Comparison of ENCODE assay signal across 1 cellular context in the genomic region with DNA sequence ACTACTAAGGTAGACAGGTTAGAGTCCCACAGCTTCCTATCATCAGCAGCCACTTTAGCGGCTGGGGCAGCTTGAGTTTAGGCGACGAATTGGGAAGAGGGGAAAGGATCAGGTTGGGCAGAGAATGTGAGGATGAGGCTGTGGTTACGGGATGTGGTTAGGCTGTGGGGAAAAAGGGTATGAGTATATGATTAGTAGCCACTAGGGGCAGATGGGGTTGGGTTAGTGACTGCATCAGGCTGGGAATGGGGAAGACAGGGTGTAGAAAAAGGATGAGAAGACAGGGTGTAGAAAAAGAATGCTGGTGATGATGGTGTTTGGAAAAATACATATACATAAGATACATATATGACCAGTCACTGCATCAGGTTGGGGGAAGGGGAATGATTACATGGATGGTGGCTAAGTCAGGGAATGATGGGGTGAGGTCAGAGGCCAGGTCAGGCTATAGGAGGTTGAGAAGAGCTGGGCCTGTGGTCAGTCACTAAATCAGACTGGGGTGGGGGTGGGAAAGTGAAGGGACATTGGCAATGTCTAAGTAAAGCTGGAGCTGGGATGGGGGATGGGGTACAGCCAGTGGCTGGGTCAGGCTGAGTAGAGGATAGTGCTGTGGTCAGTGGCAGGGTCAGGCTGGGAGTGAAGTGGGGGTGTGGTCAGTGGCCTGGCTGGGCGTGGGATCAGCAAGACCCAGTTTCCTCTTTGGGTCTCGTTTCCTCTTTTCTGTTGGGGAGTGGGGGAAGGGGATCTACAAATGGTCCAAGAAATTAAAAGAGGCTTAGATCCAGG.
TF ChIP-seq lines count a peak whose summit lies in the region.

No MANE protein-coding gene starts in this region.

TF ChIP-seq in H1, 55 proteins besides CTCF, POLR2A, EP300 and RAD21:
- TF ChIP-seq TBP (IDR thresholded peaks at IDR 0.05; ENCODE audit: low read depth, low read length): 0 out of 2 replicates have a peak, but pooled peaks have one; percentile 13
- no peak for TF ChIP-seq GABPA (IDR thresholded peaks at IDR 0.05; ENCODE audit: borderline replicate concordance, insufficient read depth, low read length)
- TF ChIP-seq POU5F1 (IDR thresholded peaks at IDR 0.05; ENCODE audit: low read depth, low read length): no peak
- no peak for TF ChIP-seq ZNF274 (IDR thresholded peaks at IDR 0.05; ENCODE audit: borderline replicate concordance, extremely low read depth, low read length)
- TF ChIP-seq CTBP2 (IDR thresholded peaks at IDR 0.05; ENCODE audit: borderline replicate concordance, insufficient read depth, insufficient read length, low read length): no peak
- TF ChIP-seq SP1 (IDR thresholded peaks at IDR 0.05; ENCODE audit: low read depth, low read length): peak; percentile 6; the same call in 1 of the 2 replicates
- TF ChIP-seq CHD1 (IDR thresholded peaks at IDR 0.05; ENCODE audit: low read depth, low read length): no peak
- TF ChIP-seq TAF7 (optimal IDR thresholded peaks at IDR 0.05; ENCODE audit: borderline replicate concordance, low read depth, low read length): no peak
- no peak for TF ChIP-seq RNF2 (IDR thresholded peaks at IDR 0.05; ENCODE audit: borderline replicate concordance, low read depth, low read length, missing control alignments, poor library complexity, severe bottlenecking)
- no peak for TF ChIP-seq HDAC6 (IDR thresholded peaks at IDR 0.05; ENCODE audit: low read depth, low read length)
- TF ChIP-seq SP4 (IDR thresholded peaks at IDR 0.05; ENCODE audit: low read length): no peak
